Comparison of ENCODE assay signal across 21 cellular contexts in genomic region chr16:10088380-10088793, GRCh38.
DNase-seq lines count a peak whose midpoint lies in the region; ATAC-seq and FAIRE-seq lines count a peak whose summit lies in the region.
"Had no signal": no experiment of that assay in that cellular context is flagged by ENCODE, and none has a peak within 500 bp of the region (broad histone marks: within the 10 kb centered on the region; RNA-seq: fewer than 3 reads in every experiment).

No MANE protein-coding gene starts in this region.

- no peak for ATAC-seq in GM18502 (IDR thresholded peaks at IDR 0.05; ENCODE audit: poor library complexity, unreplicated experiment)
- ATAC-seq: naive thymus-derived CD4-positive, alpha-beta T cell had no signal

- DNase-seq in adipocyte (ENCODE audit: low read depth) (peak; percentile 37), fibroblast of peridontal ligament (ENCODE audit: extremely low read depth) (peak; percentile 41), islet precursor cell (peak; percentile 83), urothelium cell line (ENCODE audit: low spot score) (no peak), SW 1271 (lab: John Stamatoyannopoulos, UW) (no peak), NCI-H1930 (lab: John Stamatoyannopoulos, UW) (no peak)
- no peak for DNase-seq in activated T-cell treated with anti-CD3 and anti-CD28 coated beads, Interleukin-2, amount 50 U/mL, for 24 hours
- DNase-seq: activated CD4-positive, alpha-beta T cell treated with anti-CD3 and anti-CD28 coated beads, Interleukin-2, amount 50 U/mL, for 1 hour; activated naive CD4-positive, alpha-beta T cell treated with Interleukin-2 at 50 U/mL for 16 hours; COR-L47; cortex of kidney; naive thymus-derived CD4-positive, alpha-beta T cell; NCI-H1048; NCI-H2081 treated with DMSO at 0.1 percent for 48 hours; stimulated activated naive CD4-positive, alpha-beta T cell; upper lobe of left lung had no signal

- peaks cover 7% of the 10 kb centered on the region for H3K9me3 ChIP-seq in adipocyte (ENCODE audit: control insufficient read depth, low read length)
- H3K9me3 ChIP-seq: ascending aorta, upper lobe of left lung had no signal

- no peaks in the 10 kb centered on the region for H3K36me3 Mint-ChIP-seq in activated T-cell treated with anti-CD3 and anti-CD28 coated beads, Interleukin-2, amount 50 U/mL, for 24 hours (ENCODE audit: low read depth)
- H3K36me3 Mint-ChIP-seq: naive thymus-derived CD4-positive, alpha-beta T cell had no signal

- no peak overlapping the region for H3K4me3 Mint-ChIP-seq in activated T-cell treated with anti-CD3 and anti-CD28 coated beads, Interleukin-2, amount 50 U/mL, for 24 hours
- H3K4me3 Mint-ChIP-seq: B cell; naive thymus-derived CD4-positive, alpha-beta T cell had no signal

- peaks cover 2% of the 10 kb centered on the region for H3K27me3 Mint-ChIP-seq in activated T-cell treated with anti-CD3 and anti-CD28 coated beads, Interleukin-2, amount 50 U/mL, for 24 hours

- H3K9me3 Mint-ChIP-seq in activated T-cell treated with anti-CD3 and anti-CD28 coated beads, Interleukin-2, amount 50 U/mL, for 24 hours, result no peaks in the 10 kb centered on the region

- H3K4me1 ChIP-seq in adipocyte (ENCODE audit: control insufficient read depth, insufficient read depth, low read length), result peaks cover 33% of the 10 kb centered on the region
- H3K4me1 ChIP-seq: upper lobe of left lung had no signal

- no peaks in the 10 kb centered on the region for H3K27me3 ChIP-seq in adipocyte (replicated peaks; ENCODE audit: control insufficient read depth, insufficient read depth, low read length)
- H3K27me3 ChIP-seq: ascending aorta, upper lobe of left lung had no signal

- peak overlapping the region; percentile 70 for H3K9ac ChIP-seq in adipocyte (ENCODE audit: low read length)
- H3K9ac ChIP-seq: KMS-11 had no signal

- FAIRE-seq in urothelium cell line (lab: Jason Lieb, UNC), result peak; percentile 5
- FAIRE-seq: GM18507 had no signal

- H3K4me1 Mint-ChIP-seq in activated T-cell treated with anti-CD3 and anti-CD28 coated beads, Interleukin-2, amount 50 U/mL, for 24 hours (ENCODE audit: low read depth), result no peaks in the 10 kb centered on the region
- H3K4me1 Mint-ChIP-seq: B cell; naive thymus-derived CD4-positive, alpha-beta T cell had no signal

- H3K36me3 ChIP-seq in adipocyte (ENCODE audit: control insufficient read depth, insufficient read depth, low read length, severe bottlenecking), result no peaks in the 10 kb centered on the region
- H3K36me3 ChIP-seq: ascending aorta, upper lobe of left lung had no signal

- H3K4me3 ChIP-seq in adipocyte (ENCODE audit: low read length), result peak overlapping the region; percentile 65
- H3K4me3 ChIP-seq: upper lobe of left lung had no signal

- no peak overlapping the region for H3K27ac Mint-ChIP-seq in activated T-cell treated with anti-CD3 and anti-CD28 coated beads, Interleukin-2, amount 50 U/mL, for 24 hours
- H3K27ac Mint-ChIP-seq: B cell; naive thymus-derived CD4-positive, alpha-beta T cell had no signal

Comparison
In these comparisons a context has a peak if more than half of its experiments do, and no peak if none do; other contexts are left out.
1. DNase-seq: peak in adipocyte (single experiment), fibroblast of peridontal ligament (single experiment) and islet precursor cell (single experiment); none in urothelium cell line (single experiment), SW 1271 (0 of 2), NCI-H1930 (0 of 2) and activated T-cell treated with anti-CD3 and anti-CD28 coated beads, Interleukin-2, amount 50 U/mL, for 24 hours (single experiment).